ENCODE assay signal across 10 cellular contexts in the genomic region with DNA sequence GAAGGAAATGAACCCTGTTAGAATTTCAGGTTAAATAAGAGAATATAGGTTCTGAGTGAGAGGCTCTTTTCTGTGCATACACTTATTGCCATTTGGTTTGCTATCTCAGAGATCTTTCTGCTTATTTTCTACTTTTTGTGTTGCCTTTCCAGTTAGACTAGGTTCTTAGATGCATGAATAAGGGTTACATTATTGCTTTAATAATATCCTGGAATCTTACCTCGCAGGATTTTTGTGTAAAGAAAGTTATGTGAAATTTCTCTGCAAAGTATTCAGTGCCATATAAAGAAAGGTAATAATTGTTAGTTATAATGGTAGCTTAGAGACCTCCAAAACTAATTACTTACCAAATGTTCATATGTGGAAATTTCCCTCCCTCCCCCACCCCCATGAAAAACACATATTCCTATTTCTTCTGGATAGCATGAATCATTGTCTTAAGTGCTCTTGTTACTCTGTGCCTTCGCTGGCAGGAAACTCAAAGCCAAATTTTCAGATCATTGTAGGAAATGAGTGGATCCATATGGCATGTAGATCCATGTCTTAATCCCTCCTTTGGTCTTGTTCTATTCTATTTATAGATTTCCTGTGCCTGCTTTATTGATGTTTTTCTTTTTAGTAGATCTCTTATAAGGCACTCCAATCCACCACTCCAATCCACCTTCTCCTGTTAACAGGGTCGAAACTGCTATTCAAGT.
A peak's percentile ranks its signal among the peaks of the same experiment; 100 is the strongest.
DNase-seq lines count a peak whose midpoint lies in the region; ATAC-seq and FAIRE-seq lines count a peak whose summit lies in the region.
"Had no signal": no experiment of that assay in that cellular context is flagged by ENCODE, and none has a peak within 500 bp of the region (broad histone marks: within the 10 kb centered on the region; RNA-seq: fewer than 3 reads in every experiment).

No MANE protein-coding gene starts in this region.

- ATAC-seq in HG03521 (IDR thresholded peaks at IDR 0.05; ENCODE audit: unreplicated experiment): no peak

- no peak for FAIRE-seq in GM19239 (lab: Jason Lieb, UNC)
- FAIRE-seq: kidney had no signal

- H3K4me3 ChIP-seq in skeletal muscle cell (ENCODE audit: low read depth, low read length): no peak overlapping the region

- DNase-seq in GM03348 (ENCODE audit: low spot score): peak; percentile 74
- DNase-seq in NCI-H524 treated with DMSO at 0.1 percent for 48 hours (lab: John Stamatoyannopoulos, UW): peak; percentile 64
- peak; percentile 92 for DNase-seq in fibroblast of gingiva (ENCODE audit: low read depth)
- peak; percentile 89 for DNase-seq in skeletal muscle cell (ENCODE audit: low read depth)
- DNase-seq in GM19239 (ENCODE audit: insufficient read length, low spot score): no peak
- DNase-seq in NCI-H1105 treated with DMSO at 0.1 percent for 48 hours (lab: John Stamatoyannopoulos, UW): no peak
- DNase-seq: activated effector memory CD4-positive, alpha-beta T cell treated with anti-CD3 and anti-CD28 coated beads, Interleukin-2, amount 50 U/mL, for 16 hours; effector CD4-positive, alpha-beta T cell; kidney had no signal

Comparison
In these comparisons a context has a peak if more than half of its experiments do, and no peak if none do; other contexts are left out.
1. DNase-seq: peak in GM03348 (single experiment), NCI-H524 treated with DMSO at 0.1 percent for 48 hours (single experiment), fibroblast of gingiva (single experiment) and skeletal muscle cell (single experiment); none in GM19239 (single experiment) and NCI-H1105 treated with DMSO at 0.1 percent for 48 hours (single experiment).